ENCODE assay signal across 7 cellular contexts in the genomic region with DNA sequence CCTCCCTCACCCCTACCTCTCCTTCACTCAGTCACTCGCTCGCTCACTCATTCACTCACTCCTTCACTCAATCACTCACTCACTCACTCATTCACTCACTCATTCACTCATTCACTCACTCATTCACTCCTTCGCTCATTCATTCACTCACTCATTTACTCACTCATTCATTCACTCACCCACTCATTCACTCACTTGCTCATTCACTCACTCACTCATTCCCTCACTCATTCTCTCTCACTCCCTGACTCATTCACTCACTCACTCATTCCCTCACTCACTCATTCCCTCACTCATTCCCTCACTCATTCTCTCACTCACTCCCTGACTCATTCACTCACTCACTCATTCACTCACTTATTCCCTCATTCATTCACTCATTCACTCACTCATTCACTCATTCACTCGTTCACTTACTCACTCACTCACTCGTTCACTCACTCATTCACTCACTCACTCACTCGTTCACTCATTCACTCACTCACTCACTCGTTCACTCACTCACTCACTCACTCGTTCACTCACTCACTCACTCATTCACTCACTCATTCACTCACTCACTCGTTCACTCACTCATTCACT. TPM values are rescaled to one million over a fixed set of nuclear protein-coding genes. Genes with fewer than 3 reads are reported as not detected.
DNase-seq lines count a peak whose midpoint lies in the region; ATAC-seq, FAIRE-seq and TF ChIP-seq lines count a peak whose summit lies in the region.
"Not testable (repeated sequence)": the region's sequence is repeated elsewhere in the genome, so short reads cannot be mapped to it uniquely, and the experiment has no call there.

No MANE protein-coding gene starts in this region.

- 86 to 96% methylated on average over 4 to 8 of the region's 9 CpGs for WGBS in H1 (ENCODE audit: extremely low coverage in 1 of 2, insufficient coverage in 1 of 2, insufficient read length in 1 of 2, insufficient replicate concordance in 2 of 2, low coverage in 1 of 2, low lambda C conversion rate in 2 of 2, missing lambda C conversion rate in 1 of 2), 2 experiments
- 100% methylated on average over 4 of the region's 9 CpGs for WGBS in mesendoderm (ENCODE audit: extremely low coverage, insufficient coverage, low lambda C conversion rate)

- H3K27me3 Mint-ChIP-seq in GM23338 (ENCODE audit: insufficient read depth, low read depth, poor library complexity) = peaks cover 23% of the 10 kb centered on the region
- not testable (repeated sequence) for H3K27me3 Mint-ChIP-seq in T-helper 17 cell; activated T-helper 1 cell treated with anti-CD3 and anti-CD28 coated beads, Interleukin-12 subunit alpha, Interleukin-12 subunit beta, Interleukin-2, Interleukin-4 antibody, amounts not matched to agents 30 ng/mL and 10 ng/mL and 1 ng/mL, durations not matched to agents 14 hours and 24 hours and 36 hours (ENCODE audit: insufficient read depth); activated naive CD8-positive, alpha-beta T cell treated with anti-CD3 and anti-CD28 coated beads, Interleukin-2, amount 10 ng/mL, durations not matched to agents 7 days and 5 days
- H3K27me3 Mint-ChIP-seq in stimulated activated naive B cell treated with anti-CD40 and anti-IgM and Interleukin-4, amounts not matched to agents 10 μg/mL and 1 μg/mL and 100 μg/mL, for 72 hours = peaks cover 8 to 13% of the 10 kb centered on the region in 2 donors

- not testable (repeated sequence) for H3K23ac ChIP-seq in H1 (ENCODE audit: insufficient read length); mesendoderm (ENCODE audit: low read length)

- H3K9me2 ChIP-seq in GM23338 (ENCODE audit: insufficient read depth) = not testable (repeated sequence)

- H3K56ac ChIP-seq in H1 (replicated peaks; ENCODE audit: insufficient read length, low read depth, low read length); mesendoderm (ENCODE audit: low read length): not testable (repeated sequence)

- intact Hi-C loops in activated T-helper 1 cell treated with anti-CD3 and anti-CD28 coated beads, Interleukin-12 subunit alpha, Interleukin-12 subunit beta, Interleukin-2, Interleukin-4 antibody, amounts not matched to agents 30 ng/mL and 10 ng/mL and 1 ng/mL, durations not matched to agents 14 hours and 24 hours and 36 hours (cut with micrococcal nuclease) = not testable (repeated sequence)

- not testable (repeated sequence) for TF ChIP-seq POLR2A in H1 (IDR thresholded peaks at IDR 0.05; ENCODE audit: control extremely low read depth in 1 of 2, low read depth in 2 of 2, low read length in 2 of 2)

- H3K4me3 Mint-ChIP-seq in GM23338 (peak overlapping the region; percentile 19; the same call in 1 of the 3 replicates), T-helper 17 cell (peak overlapping the region; percentile 71)
- H3K4me3 Mint-ChIP-seq in activated T-helper 1 cell treated with anti-CD3 and anti-CD28 coated beads, Interleukin-12 subunit alpha, Interleukin-12 subunit beta, Interleukin-2, Interleukin-4 antibody, amounts not matched to agents 30 ng/mL and 10 ng/mL and 1 ng/mL, durations not matched to agents 14 hours and 24 hours and 36 hours; activated naive CD8-positive, alpha-beta T cell treated with anti-CD3 and anti-CD28 coated beads, Interleukin-2, amount 10 ng/mL, durations not matched to agents 7 days and 5 days: not testable (repeated sequence)
- peak overlapping the region in 1 of 2 donors; percentile 54 for H3K4me3 Mint-ChIP-seq in stimulated activated naive B cell treated with anti-CD40 and anti-IgM and Interleukin-4, amounts not matched to agents 10 μg/mL and 1 μg/mL and 100 μg/mL, for 72 hours

- H2BK120ac ChIP-seq in H1 (replicated peaks; ENCODE audit: low read depth, low read length) = peak overlapping the region; percentile 78
- H2BK120ac ChIP-seq in mesendoderm (ENCODE audit: low read depth, low read length) = not testable (repeated sequence)

- peak overlapping the region; percentile 95 for H2BK20ac ChIP-seq in H1 (ENCODE audit: low read length)

- not testable (repeated sequence) for ATAC-seq in GM23338; T-helper 17 cell; activated naive CD8-positive, alpha-beta T cell treated with anti-CD3 and anti-CD28 coated beads, Interleukin-2, amount 10 ng/mL, durations not matched to agents 7 days and 5 days (ENCODE audit: low read depth); stimulated activated naive B cell treated with anti-CD40 and anti-IgM and Interleukin-4, amounts not matched to agents 10 μg/mL and 1 μg/mL and 100 μg/mL, for 72 hours (replicated peaks)

- peaks cover 25% of the 10 kb centered on the region for H3F3A ChIP-seq in GM23338 (replicated peaks; ENCODE audit: low read depth)

- CTCF ChIA-PET in H1 (lab: Charles Lee; ENCODE audit: partially characterized antibody) = interaction anchor here (0.7 to 2.7 kb wide), 6 partner anchors 13 to 139 kb away, joined by 3 to 8 read pairs (median 4); no protein-coding TSS in a partner anchor

- not testable (repeated sequence) for H3K79me2 ChIP-seq in GM23338 (replicated peaks; ENCODE audit: insufficient read depth); H1 (ENCODE audit: control insufficient read depth in 1 of 2, insufficient read depth in 2 of 2, low read length in 2 of 2); mesendoderm (ENCODE audit: control insufficient read depth, insufficient read depth, low read length)

- H3K36me3 ChIP-seq in GM23338 (ENCODE audit: insufficient read depth); H1 (ENCODE audit: control insufficient read depth in 2 of 4, insufficient read depth in 4 of 4, low read length in 3 of 4); mesendoderm (ENCODE audit: control insufficient read depth, insufficient read depth, low read length): not testable (repeated sequence)

- peak overlapping the region; percentile 78; the same call in 1 of the 2 replicates for H2BK5ac ChIP-seq in H1 (ENCODE audit: low read depth, low read length)
- H2BK5ac ChIP-seq in mesendoderm (ENCODE audit: low read length) = not testable (repeated sequence)

- not testable (repeated sequence) for H2AFZ ChIP-seq in GM23338; H1 (ENCODE audit: low read length)

- not testable (repeated sequence) for H3K9ac ChIP-seq in H1 (replicated peaks in 1 of 4; ENCODE audit: extremely low read depth in 1 of 4, low read depth in 3 of 4, low read length in 3 of 4); mesendoderm (ENCODE audit: low read length)

- H4K91ac ChIP-seq in H1 (replicated peaks; ENCODE audit: insufficient read length, low read length) = peak overlapping the region; percentile 89

- peak overlapping the region; percentile 99 for H2BK15ac ChIP-seq in H1 (ENCODE audit: low read length)
- H2BK15ac ChIP-seq in mesendoderm (replicated peaks; ENCODE audit: low read depth) = not testable (repeated sequence)

- H3K9me3 ChIP-seq in T-helper 17 cell (ENCODE audit: control insufficient read depth, low read length, poor library complexity, severe bottlenecking); H1 (ENCODE audit: insufficient read depth in 2 of 2, low read depth in 1 of 2, low read length in 1 of 2): not testable (repeated sequence)

- TF ChIP-seq CTCF in GM23338 (conservative IDR thresholded peaks at IDR 0.05; ENCODE audit: low read depth in 2 of 2); H1 (IDR thresholded peaks at IDR 0.05; ENCODE audit: control extremely low read depth in 1 of 3, insufficient read depth in 1 of 3, low read depth in 1 of 3, low read length in 3 of 3): not testable (repeated sequence)

- not testable (repeated sequence) for TF ChIP-seq EP300 in H1 (IDR thresholded peaks at IDR 0.05; ENCODE audit: borderline replicate concordance in 1 of 2, low read depth in 2 of 2, low read length in 2 of 2)

- H3K4ac ChIP-seq in H1 (replicated peaks; ENCODE audit: insufficient read length, low read depth, low read length) = peak overlapping the region; percentile 38
- H3K4ac ChIP-seq in mesendoderm (ENCODE audit: low read depth, low read length) = not testable (repeated sequence)

- not testable (repeated sequence) for H3K14ac ChIP-seq in H1 (ENCODE audit: insufficient read length)

- TF ChIP-seq RAD21 in H1 (IDR thresholded peaks at IDR 0.05 in 1 of 2, conservative IDR thresholded peaks at IDR 0.05 in 1 of 2; ENCODE audit: low read depth in 2 of 2, low read length in 2 of 2) = not testable (repeated sequence)

- H4K8ac ChIP-seq in H1 (ENCODE audit: extremely low read depth, insufficient read depth, low read length); mesendoderm (ENCODE audit: low read depth, low read length): not testable (repeated sequence)

- not testable (repeated sequence) for H4K20me1 ChIP-seq in GM23338 (replicated peaks; ENCODE audit: insufficient read depth); H1 (replicated peaks in 1 of 2; ENCODE audit: control insufficient read depth in 1 of 2, insufficient read depth in 2 of 2, low read length in 2 of 2)

- peak overlapping the region; percentile 94 for H2BK12ac ChIP-seq in H1 (ENCODE audit: low read depth, low read length)

- H3K4me2 ChIP-seq in GM23338; H1 (ENCODE audit: insufficient read depth in 1 of 2, low read depth in 2 of 2, low read length in 2 of 2); mesendoderm (ENCODE audit: low read length): not testable (repeated sequence)

- H3K27me3 ChIP-seq in GM23338 (ENCODE audit: insufficient read depth); H1 (replicated peaks in 1 of 4; ENCODE audit: control insufficient read depth in 3 of 4, extremely low read depth in 1 of 4, insufficient read depth in 3 of 4, low read length in 3 of 4); mesendoderm (ENCODE audit: insufficient read depth, low read length, poor library complexity): not testable (repeated sequence)

- H3K23me2 ChIP-seq in H1 (ENCODE audit: low read depth, low read length) = peaks cover 17% of the 10 kb centered on the region; the same call in 1 of the 2 replicates

- not testable (repeated sequence) for H3K36me3 Mint-ChIP-seq in GM23338 (ENCODE audit: low read depth); T-helper 17 cell (ENCODE audit: low read depth); activated T-helper 1 cell treated with anti-CD3 and anti-CD28 coated beads, Interleukin-12 subunit alpha, Interleukin-12 subunit beta, Interleukin-2, Interleukin-4 antibody, amounts not matched to agents 30 ng/mL and 10 ng/mL and 1 ng/mL, durations not matched to agents 14 hours and 24 hours and 36 hours (ENCODE audit: low read depth); activated naive CD8-positive, alpha-beta T cell treated with anti-CD3 and anti-CD28 coated beads, Interleukin-2, amount 10 ng/mL, durations not matched to agents 7 days and 5 days; stimulated activated naive B cell treated with anti-CD40 and anti-IgM and Interleukin-4, amounts not matched to agents 10 μg/mL and 1 μg/mL and 100 μg/mL, for 72 hours

- DNase-seq in GM23338 (ENCODE audit: low spot score); T-helper 17 cell; activated T-helper 1 cell treated with anti-CD3 and anti-CD28 coated beads, Interleukin-12 subunit alpha, Interleukin-12 subunit beta, Interleukin-2, Interleukin-4 antibody, amounts not matched to agents 30 ng/mL and 10 ng/mL and 1 ng/mL, durations not matched to agents 14 hours and 24 hours and 36 hours (ENCODE audit: low spot score); activated naive CD8-positive, alpha-beta T cell treated with anti-CD3 and anti-CD28 coated beads, Interleukin-2, amount 10 ng/mL, durations not matched to agents 7 days and 5 days; H1 (ENCODE audit: low read depth in 1 of 2, low spot score in 2 of 2); mesendoderm; stimulated activated naive B cell treated with anti-CD40 and anti-IgM and Interleukin-4, amounts not matched to agents 10 μg/mL and 1 μg/mL and 100 μg/mL, for 72 hours: not testable (repeated sequence)

- not testable (repeated sequence) for H4K5ac ChIP-seq in H1 (ENCODE audit: insufficient read length, low read depth, low read length); mesendoderm (ENCODE audit: low read length)

- not testable (repeated sequence) for H3K4me3 ChIP-seq in GM23338; H1 (ENCODE audit: extremely low read depth in 1 of 4, insufficient read depth in 2 of 4, low read depth in 3 of 4, low read length in 4 of 4); mesendoderm (ENCODE audit: low read length)

- POLR2A ChIA-PET in activated naive CD8-positive, alpha-beta T cell treated with anti-CD3 and anti-CD28 coated beads, Interleukin-2, amount 10 ng/mL, durations not matched to agents 7 days and 5 days (lab: Charles Lee) = not testable (repeated sequence)
- POLR2A ChIA-PET in H1 (lab: Charles Lee; ENCODE audit: partially characterized antibody) = interaction anchor here (1.1 kb wide), 1 partner anchor 148 kb away, joined by 3 read pairs; no protein-coding TSS in a partner anchor

- not testable (repeated sequence) for H3K18ac ChIP-seq in H1 (ENCODE audit: extremely low read depth, low read length); mesendoderm (ENCODE audit: low read length)

- H3K4me1 ChIP-seq in GM23338 (ENCODE audit: insufficient read depth) (peaks cover 10% of the 10 kb centered on the region), H1 (replicated peaks in 1 of 4; ENCODE audit: control insufficient read depth in 3 of 4, insufficient read depth in 4 of 4, low read length in 3 of 4) (peaks cover 7 to 18% (median 14%) of the 10 kb centered on the region in 4 experiments)
- not testable (repeated sequence) for H3K4me1 ChIP-seq in mesendoderm (ENCODE audit: control insufficient read depth, low read depth, low read length)

- H3K79me1 ChIP-seq in H1 (ENCODE audit: low read depth, low read length); mesendoderm (ENCODE audit: low read length): not testable (repeated sequence)

- H2AK5ac ChIP-seq in H1 (ENCODE audit: low read depth, low read length) = peak overlapping the region; percentile 98
- H2AK5ac ChIP-seq in mesendoderm (ENCODE audit: low read length) = peak overlapping the region; percentile 94

- H3K27ac ChIP-seq in GM23338 (ENCODE audit: low read depth); H1 (ENCODE audit: low read depth, low read length); mesendoderm (ENCODE audit: low read depth, low read length): not testable (repeated sequence)

- FAIRE-seq in H1 (lab: Jason Lieb, UNC) = not testable (repeated sequence)

- peaks cover 16% of the 10 kb centered on the region for H3K4me1 Mint-ChIP-seq in GM23338
- not testable (repeated sequence) for H3K4me1 Mint-ChIP-seq in T-helper 17 cell; activated T-helper 1 cell treated with anti-CD3 and anti-CD28 coated beads, Interleukin-12 subunit alpha, Interleukin-12 subunit beta, Interleukin-2, Interleukin-4 antibody, amounts not matched to agents 30 ng/mL and 10 ng/mL and 1 ng/mL, durations not matched to agents 14 hours and 24 hours and 36 hours (ENCODE audit: low read depth); activated naive CD8-positive, alpha-beta T cell treated with anti-CD3 and anti-CD28 coated beads, Interleukin-2, amount 10 ng/mL, durations not matched to agents 7 days and 5 days
- H3K4me1 Mint-ChIP-seq in stimulated activated naive B cell treated with anti-CD40 and anti-IgM and Interleukin-4, amounts not matched to agents 10 μg/mL and 1 μg/mL and 100 μg/mL, for 72 hours = peaks cover 16 to 28% of the 10 kb centered on the region in 2 donors

- H3K9me3 Mint-ChIP-seq in GM23338; activated T-helper 1 cell treated with anti-CD3 and anti-CD28 coated beads, Interleukin-12 subunit alpha, Interleukin-12 subunit beta, Interleukin-2, Interleukin-4 antibody, amounts not matched to agents 30 ng/mL and 10 ng/mL and 1 ng/mL, durations not matched to agents 14 hours and 24 hours and 36 hours; activated naive CD8-positive, alpha-beta T cell treated with anti-CD3 and anti-CD28 coated beads, Interleukin-2, amount 10 ng/mL, durations not matched to agents 7 days and 5 days; stimulated activated naive B cell treated with anti-CD40 and anti-IgM and Interleukin-4, amounts not matched to agents 10 μg/mL and 1 μg/mL and 100 μg/mL, for 72 hours: not testable (repeated sequence)

- not testable (repeated sequence) for H3K27ac Mint-ChIP-seq in GM23338
- peak overlapping the region; percentile 81 for H3K27ac Mint-ChIP-seq in T-helper 17 cell
- peak overlapping the region; percentile 13 for H3K27ac Mint-ChIP-seq in activated T-helper 1 cell treated with anti-CD3 and anti-CD28 coated beads, Interleukin-12 subunit alpha, Interleukin-12 subunit beta, Interleukin-2, Interleukin-4 antibody, amounts not matched to agents 30 ng/mL and 10 ng/mL and 1 ng/mL, durations not matched to agents 14 hours and 24 hours and 36 hours
- H3K27ac Mint-ChIP-seq in activated naive CD8-positive, alpha-beta T cell treated with anti-CD3 and anti-CD28 coated beads, Interleukin-2, amount 10 ng/mL, durations not matched to agents 7 days and 5 days = peak overlapping the region; percentile 44
- peak overlapping the region; percentile 60 for H3K27ac Mint-ChIP-seq in stimulated activated naive B cell treated with anti-CD40 and anti-IgM and Interleukin-4, amounts not matched to agents 10 μg/mL and 1 μg/mL and 100 μg/mL, for 72 hours

RNA-seq across cellular contexts. Expression of gene NOTCH1, which starts 33.9 kb away (rescaled TPM):
- 78.7 and 97.2 TPM in 2 replicates for total RNA-seq in GM23338 (2014; rRNA removed; shearing (Covaris generic))
- 9.9 and 10.3 TPM in 2 replicates for polyA plus RNA-seq in GM23338 (2016; fragmentation: Nextera tagmentation; extraction: Ambion mirVana)
- 10 to 100 TPM; 31.7 to 37.5 TPM for total RNA-seq in T-helper 17 cell
- total RNA-seq in activated T-helper 1 cell treated with anti-CD3 and anti-CD28 coated beads, Interleukin-12 subunit alpha, Interleukin-12 subunit beta, Interleukin-2, Interleukin-4 antibody, amounts not matched to agents 30 ng/mL and 10 ng/mL and 1 ng/mL, durations not matched to agents 14 hours and 24 hours and 36 hours = 115 and 121 TPM in 2 replicates
- total RNA-seq in activated naive CD8-positive, alpha-beta T cell treated with anti-CD3 and anti-CD28 coated beads, Interleukin-2, amount 10 ng/mL, durations not matched to agents 7 days and 5 days = 10 to 100 TPM; 67.0 to 70.2 TPM
- 55.6 and 60.9 TPM in 2 replicates for total RNA-seq in H1 (2021; fragmentation: NEBNext Ultra II Directional; extraction: Animal tissue kit (Norgen Biotek cat#: 25700))
- 6.9 and 19.9 TPM in 2 replicates for polyA plus RNA-seq in H1 (2011; rRNA removed)
- polyA plus RNA-seq in H1 (2011; cell fraction: cytosol; rRNA removed) = 7.3 TPM
- polyA plus RNA-seq in H1 (2011; cell fraction: nucleus; rRNA removed) = 41.0 TPM
- polyA plus RNA-seq in H1 (2012, experiment 1 of 2) = 17.4 to 31.4 TPM (median 28.7 TPM) in 4 replicates
- polyA plus RNA-seq in H1 (2012, experiment 2 of 2) = 20.1 TPM
- polyA plus RNA-seq in H1 (2013, experiment 1 of 2) = 33.5 TPM
- 26.3 TPM for polyA plus RNA-seq in H1 (2013, experiment 2 of 2)
- polyA minus RNA-seq in H1 (2011; rRNA and poly(A)+ RNA removed) = 12.2 and 13.8 TPM in 2 replicates
- polyA minus RNA-seq in H1 (2011; cell fraction: cytosol; rRNA and poly(A)+ RNA removed) = 58.8 TPM
- 41.9 TPM for polyA minus RNA-seq in H1 (2011; cell fraction: nucleus; rRNA and poly(A)+ RNA removed)
- polyA plus RNA-seq in mesendoderm (2013, experiment 1 of 2) = 14.3 TPM
- polyA plus RNA-seq in mesendoderm (2013, experiment 2 of 2) = 14.2 TPM
